ENCODE assay signal across 13 cellular contexts in the genomic region with DNA sequence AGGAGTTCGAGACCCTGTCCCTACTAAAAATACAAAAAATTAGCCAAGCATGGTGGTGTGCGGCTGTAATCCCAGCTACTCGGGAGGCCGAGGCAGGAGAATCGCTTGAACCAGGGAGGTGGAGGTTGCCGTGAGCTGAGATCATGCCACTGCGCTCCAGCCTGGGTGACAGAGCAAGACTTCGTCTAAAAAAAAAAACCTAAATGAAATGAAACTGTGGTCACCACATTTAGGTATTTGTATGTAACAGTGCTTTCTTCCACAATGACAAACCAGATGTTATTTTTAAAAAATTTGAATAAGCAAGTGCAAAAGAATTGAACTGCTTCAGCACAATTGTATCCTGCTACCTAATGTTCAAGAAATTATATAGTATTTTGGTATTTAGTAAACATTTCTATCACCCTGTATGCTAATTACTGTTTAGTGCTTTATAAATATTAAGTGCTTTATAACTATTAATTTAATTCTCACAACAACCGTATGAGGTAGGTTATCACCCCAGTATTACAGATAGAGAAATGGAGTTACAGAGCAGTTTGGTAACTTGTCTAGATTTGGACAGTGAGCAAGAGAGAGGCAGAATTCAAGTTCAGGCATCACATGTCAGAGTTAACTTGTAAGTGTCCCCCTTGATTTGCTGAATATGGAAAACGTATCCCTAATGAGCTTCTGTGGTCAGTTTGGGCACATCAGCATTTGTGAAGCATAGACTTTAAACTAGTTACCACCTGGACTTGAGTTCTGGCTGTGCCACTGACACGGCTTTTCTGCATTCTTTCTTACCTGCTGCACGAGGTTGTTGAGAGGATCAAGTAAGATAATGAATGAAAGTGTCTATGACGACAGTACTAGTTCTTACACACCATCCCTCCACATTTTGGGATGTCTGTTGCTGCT. TPM values are rescaled to one million over a fixed set of nuclear protein-coding genes. Genes with fewer than 3 reads are reported as not detected.
DNase-seq lines count a peak whose midpoint lies in the region; ATAC-seq and TF ChIP-seq lines count a peak whose summit lies in the region.
"Had no signal": no experiment of that assay in that cellular context is flagged by ENCODE, and none has a peak within 500 bp of the region (broad histone marks: within the 10 kb centered on the region; RNA-seq: fewer than 3 reads in every experiment).

No MANE protein-coding gene starts in this region.

- H3K27ac Mint-ChIP-seq in naive B cell (peak overlapping the region in 4 of 6 donors; percentile 37 to 86 (median 58)), mesothelial cell of epicardium (no peak overlapping the region)
- H3K27ac Mint-ChIP-seq: activated CD8-positive, alpha-beta memory T cell treated with anti-CD3 and anti-CD28 coated beads, Interleukin-2, amount 10 ng/mL, durations not matched to agents 7 days and 5 days had no signal

- peaks cover 5 to 16% of the 10 kb centered on the region in 2 donors for H3K36me3 Mint-ChIP-seq in naive B cell
- H3K36me3 Mint-ChIP-seq in mesothelial cell of epicardium = peaks cover 20% of the 10 kb centered on the region

- H3K9me3 Mint-ChIP-seq in naive B cell (peaks cover 0 to 16% (median 2%) of the 10 kb centered on the region in 7 donors), mesothelial cell of epicardium (peaks cover 19% of the 10 kb centered on the region)

- H3K4me3 Mint-ChIP-seq in naive B cell (peak overlapping the region in 3 of 8 donors; percentile 40 to 62 (median 49)), mesothelial cell of epicardium (no peak overlapping the region)
- H3K4me3 Mint-ChIP-seq: activated CD8-positive, alpha-beta memory T cell treated with anti-CD3 and anti-CD28 coated beads, Interleukin-2, amount 10 ng/mL, durations not matched to agents 7 days and 5 days had no signal

- ATAC-seq in GM18873 (IDR thresholded peaks at IDR 0.05; ENCODE audit: low FRiP score, unreplicated experiment) (peak; percentile 85), GM21786 (IDR thresholded peaks at IDR 0.05; ENCODE audit: unreplicated experiment) (peak; percentile 88), HG03342 (IDR thresholded peaks at IDR 0.05; ENCODE audit: unreplicated experiment) (peak; percentile 90), naive B cell (ENCODE audit: low read depth in 2 of 2) (peak in 1 of 2 donors; percentile 28)
- ATAC-seq: activated CD8-positive, alpha-beta memory T cell treated with anti-CD3 and anti-CD28 coated beads, Interleukin-2, amount 10 ng/mL, durations not matched to agents 7 days and 5 days had no signal

- H3K27ac ChIP-seq in SJCRH30 = no peak overlapping the region
- H3K27ac ChIP-seq: prostate gland, testis had no signal

- H3K9me3 ChIP-seq in SJCRH30 (replicated peaks) = no peaks in the 10 kb centered on the region; the same call in 1 of the 2 replicates
- H3K9me3 ChIP-seq: prostate gland, testis had no signal

- no peak for TF ChIP-seq CTCF in mesothelial cell of epicardium (IDR thresholded peaks at IDR 0.05; ENCODE audit: unreplicated experiment)

- no peak for DNase-seq in naive B cell
- no peak for DNase-seq in retina
- DNase-seq in SJCRH30 = no peak
- DNase-seq in putamen (ENCODE audit: low spot score) = no peak
- DNase-seq in mesothelial cell of epicardium (ENCODE audit: low spot score in 2 of 2, unreplicated experiment in 2 of 2) = no peak
- DNase-seq: activated CD8-positive, alpha-beta memory T cell treated with anti-CD3 and anti-CD28 coated beads, Interleukin-2, amount 10 ng/mL, durations not matched to agents 7 days and 5 days; mesenchymal stem cell; NCI-H187; testis had no signal

- H3K36me3 ChIP-seq in SJCRH30 = no peaks in the 10 kb centered on the region
- H3K36me3 ChIP-seq: prostate gland had no signal

- H3K27me3 ChIP-seq in SJCRH30 = no peaks in the 10 kb centered on the region
- H3K27me3 ChIP-seq: testis had no signal

- no peaks in the 10 kb centered on the region for H3K4me1 ChIP-seq in SJCRH30
- H3K4me1 ChIP-seq: prostate gland, testis had no signal

- no peak overlapping the region for H3K4me3 ChIP-seq in SJCRH30
- H3K4me3 ChIP-seq: prostate gland, testis had no signal

- peaks cover 26 to 35% (median 33%) of the 10 kb centered on the region in 3 donors for H3K4me1 Mint-ChIP-seq in naive B cell
- peaks cover 21% of the 10 kb centered on the region for H3K4me1 Mint-ChIP-seq in mesothelial cell of epicardium

- no peaks in the 10 kb centered on the region for H3K27me3 Mint-ChIP-seq in naive B cell
- H3K27me3 Mint-ChIP-seq in mesothelial cell of epicardium (ENCODE audit: low read depth) = no peaks in the 10 kb centered on the region
- H3K27me3 Mint-ChIP-seq: activated CD8-positive, alpha-beta memory T cell treated with anti-CD3 and anti-CD28 coated beads, Interleukin-2, amount 10 ng/mL, durations not matched to agents 7 days and 5 days had no signal

RNA-seq across cellular contexts. Expression of gene PHLPP1, which starts 14.4 kb away (rescaled TPM):
- polyA plus RNA-seq in naive B cell (ENCODE audit: low read depth in 6 of 6) = 1 to 10 TPM in 2 of 6 donors, under 1 TPM in 4; 0.16 to 1.6 (median 0.59) TPM
- total RNA-seq in SJCRH30 (2014; rRNA removed; shearing (Covaris generic)) = 8.0 and 10.9 TPM in 2 replicates
- total RNA-seq in mesothelial cell of epicardium = 20.4 to 21.2 TPM (median 21.2 TPM) in 3 replicates
